Comparison of ENCODE assay signal across 1 cellular context in the genomic region with DNA sequence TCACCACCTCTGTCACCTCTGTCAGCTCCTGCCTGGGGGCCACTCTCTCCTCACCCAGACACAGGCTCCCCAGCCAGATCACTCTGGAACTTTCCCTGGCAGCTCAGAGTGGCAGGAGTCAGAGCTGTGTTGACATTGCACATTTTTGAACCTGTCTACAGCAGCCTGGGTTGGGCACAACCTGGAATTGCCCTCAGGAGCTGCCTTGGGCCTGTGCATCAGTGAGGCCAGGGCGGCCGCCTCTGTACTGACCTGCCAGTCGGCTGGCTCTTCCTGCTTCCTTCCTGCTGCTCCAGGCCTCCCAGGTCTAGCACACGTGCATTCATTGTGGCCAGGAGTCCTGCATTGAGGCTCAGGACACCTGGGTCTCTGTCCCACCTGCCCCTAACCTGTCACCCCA.
TF ChIP-seq lines count a peak whose summit lies in the region.

No MANE protein-coding gene starts in this region.

TF ChIP-seq in GM23338, 12 proteins besides CTCF, POLR2A, EP300 and RAD21 (continued from another document):
- TF ChIP-seq, protein P1, sequence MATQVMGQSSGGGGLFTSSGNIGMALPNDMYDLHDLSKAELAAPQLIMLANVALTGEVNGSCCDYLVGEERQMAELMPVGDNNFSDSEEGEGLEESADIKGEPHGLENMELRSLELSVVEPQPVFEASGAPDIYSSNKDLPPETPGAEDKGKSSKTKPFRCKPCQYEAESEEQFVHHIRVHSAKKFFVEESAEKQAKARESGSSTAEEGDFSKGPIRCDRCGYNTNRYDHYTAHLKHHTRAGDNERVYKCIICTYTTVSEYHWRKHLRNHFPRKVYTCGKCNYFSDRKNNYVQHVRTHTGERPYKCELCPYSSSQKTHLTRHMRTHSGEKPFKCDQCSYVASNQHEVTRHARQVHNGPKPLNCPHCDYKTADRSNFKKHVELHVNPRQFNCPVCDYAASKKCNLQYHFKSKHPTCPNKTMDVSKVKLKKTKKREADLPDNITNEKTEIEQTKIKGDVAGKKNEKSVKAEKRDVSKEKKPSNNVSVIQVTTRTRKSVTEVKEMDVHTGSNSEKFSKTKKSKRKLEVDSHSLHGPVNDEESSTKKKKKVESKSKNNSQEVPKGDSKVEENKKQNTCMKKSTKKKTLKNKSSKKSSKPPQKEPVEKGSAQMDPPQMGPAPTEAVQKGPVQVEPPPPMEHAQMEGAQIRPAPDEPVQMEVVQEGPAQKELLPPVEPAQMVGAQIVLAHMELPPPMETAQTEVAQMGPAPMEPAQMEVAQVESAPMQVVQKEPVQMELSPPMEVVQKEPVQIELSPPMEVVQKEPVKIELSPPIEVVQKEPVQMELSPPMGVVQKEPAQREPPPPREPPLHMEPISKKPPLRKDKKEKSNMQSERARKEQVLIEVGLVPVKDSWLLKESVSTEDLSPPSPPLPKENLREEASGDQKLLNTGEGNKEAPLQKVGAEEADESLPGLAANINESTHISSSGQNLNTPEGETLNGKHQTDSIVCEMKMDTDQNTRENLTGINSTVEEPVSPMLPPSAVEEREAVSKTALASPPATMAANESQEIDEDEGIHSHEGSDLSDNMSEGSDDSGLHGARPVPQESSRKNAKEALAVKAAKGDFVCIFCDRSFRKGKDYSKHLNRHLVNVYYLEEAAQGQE (IDR thresholded peaks at IDR 0.05; ENCODE audit: unreplicated experiment) = no peak
